In the genomic region with DNA sequence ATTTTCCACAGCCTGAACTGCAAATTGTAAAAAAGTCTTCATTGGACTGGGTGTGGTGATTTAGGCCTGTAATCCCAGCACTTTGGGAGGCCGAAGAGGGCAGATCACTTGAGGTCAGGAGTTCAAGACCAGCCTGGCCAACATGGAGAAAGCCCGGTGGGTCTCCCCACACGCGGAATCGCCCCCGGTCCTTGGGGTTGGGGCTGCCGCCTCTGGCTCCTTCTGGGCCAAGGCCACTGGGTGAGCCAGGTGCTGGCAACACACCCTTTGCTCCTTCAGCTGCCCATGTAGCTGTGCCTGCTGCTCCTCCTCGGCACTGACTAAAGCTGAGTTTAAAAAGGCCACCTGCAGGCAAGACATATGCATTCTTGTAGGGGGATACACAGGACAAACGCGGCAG, we compare ENCODE assay signal across 28 cellular contexts.
"Had no signal": no experiment of that assay in that cellular context is flagged by ENCODE, and none has a peak within 500 bp of the region (broad histone marks: within the 10 kb centered on the region; RNA-seq: fewer than 3 reads in every experiment).

No MANE protein-coding gene starts in this region.

- ATAC-seq: naive thymus-derived CD4-positive, alpha-beta T cell; natural killer cell; psoas muscle; right cardiac atrium; right lobe of liver; stimulated activated effector memory CD8-positive, alpha-beta T cell treated with anti-CD3 and anti-CD28 coated beads, Interleukin-12 subunit alpha, Interleukin-12 subunit beta, amount 100 ng/mL, for 72 hours; stimulated activated naive B cell treated with anti-CD40 and anti-IgM and Interleukin-4, amounts not matched to agents 10 μg/mL and 1 μg/mL and 100 μg/mL, for 72 hours had no signal

- H3K27ac ChIP-seq: neural progenitor cell, neutrophil, parathyroid adenoma, psoas muscle, right lobe of liver, sigmoid colon, stomach, thoracic aorta, thyroid gland, tibial nerve, upper lobe of left lung, uterus had no signal

- FAIRE-seq: small intestine had no signal

- DNase-seq: naive thymus-derived CD4-positive, alpha-beta T cell; natural killer cell; nucleus accumbens; psoas muscle; right cardiac atrium; right lobe of liver; sigmoid colon; small intestine; stimulated activated CD4-positive, alpha-beta T cell treated with anti-CD3 and anti-CD28 coated beads, Interleukin-15, amount 100 ng/mL, for 24 hours; stimulated activated CD4-positive, alpha-beta T cell treated with anti-CD3 and anti-CD28 coated beads, Interleukin-2, amount 100 ng/mL, for 24 hours; stimulated activated CD4-positive, alpha-beta T cell treated with anti-CD3 and anti-CD28 coated beads, Interleukin-2, amount 100 ng/mL, for 48 hours; stimulated activated CD4-positive, alpha-beta T cell treated with anti-CD3 and anti-CD28 coated beads, Interleukin-4, amount 100 ng/mL, for 24 hours; stimulated activated naive B cell treated with anti-CD40 and anti-IgM and Interleukin-4, amounts not matched to agents 10 μg/mL and 1 μg/mL and 100 μg/mL, for 72 hours; stimulated activated naive CD4-positive, alpha-beta T cell treated with Interleukin-2 at 50 U/mL for 16 hours; stomach; thyroid gland; trophoblast cell; uterus had no signal

- H3K9me3 Mint-ChIP-seq: naive thymus-derived CD4-positive, alpha-beta T cell; natural killer cell; nephron; neural progenitor cell; stimulated activated effector memory CD8-positive, alpha-beta T cell treated with anti-CD3 and anti-CD28 coated beads, Interleukin-12 subunit alpha, Interleukin-12 subunit beta, amount 100 ng/mL, for 72 hours; stimulated activated naive B cell treated with anti-CD40 and anti-IgM and Interleukin-4, amounts not matched to agents 10 μg/mL and 1 μg/mL and 100 μg/mL, for 72 hours; stimulated activated naive CD8-positive, alpha-beta T cell treated with anti-CD3 and anti-CD28 coated beads, Interleukin-15, Interleukin-2, amounts not matched to agents 100 ng/mL and 50 ng/mL, for 24 hours had no signal

- H3K4me1 ChIP-seq: neural progenitor cell, parathyroid adenoma, psoas muscle, right lobe of liver, sigmoid colon, tibial nerve, uterus had no signal

- H3K4me3 ChIP-seq: neural progenitor cell, psoas muscle, right lobe of liver, sigmoid colon, stomach, thoracic aorta, thyroid gland, tibial nerve, upper lobe of left lung, uterus had no signal

- H3K36me3 Mint-ChIP-seq: naive thymus-derived CD4-positive, alpha-beta T cell; natural killer cell; neural progenitor cell; stimulated activated effector memory CD8-positive, alpha-beta T cell treated with anti-CD3 and anti-CD28 coated beads, Interleukin-12 subunit alpha, Interleukin-12 subunit beta, amount 100 ng/mL, for 72 hours; stimulated activated naive B cell treated with anti-CD40 and anti-IgM and Interleukin-4, amounts not matched to agents 10 μg/mL and 1 μg/mL and 100 μg/mL, for 72 hours had no signal

- H3K4me1 Mint-ChIP-seq: natural killer cell, nephron, neural progenitor cell had no signal

- H3K4me3 Mint-ChIP-seq: naive thymus-derived CD4-positive, alpha-beta T cell; natural killer cell; nephron; neural progenitor cell; stimulated activated effector memory CD8-positive, alpha-beta T cell treated with anti-CD3 and anti-CD28 coated beads, Interleukin-12 subunit alpha, Interleukin-12 subunit beta, amount 100 ng/mL, for 72 hours; stimulated activated naive B cell treated with anti-CD40 and anti-IgM and Interleukin-4, amounts not matched to agents 10 μg/mL and 1 μg/mL and 100 μg/mL, for 72 hours; stimulated activated naive CD8-positive, alpha-beta T cell treated with anti-CD3 and anti-CD28 coated beads, Interleukin-15, Interleukin-2, amounts not matched to agents 100 ng/mL and 50 ng/mL, for 24 hours had no signal

- H3K27me3 Mint-ChIP-seq: stimulated activated naive CD8-positive, alpha-beta T cell treated with anti-CD3 and anti-CD28 coated beads, Interleukin-15, Interleukin-2, amounts not matched to agents 100 ng/mL and 50 ng/mL, for 24 hours had no signal

- H3K36me3 ChIP-seq: neural progenitor cell, neutrophil, right lobe of liver, sigmoid colon, stomach, thoracic aorta, thyroid gland, tibial nerve, upper lobe of left lung, uterus had no signal

- H3K27me3 ChIP-seq: neural progenitor cell, neutrophil, right lobe of liver, stomach, thyroid gland, tibial nerve, upper lobe of left lung, uterus had no signal

- H3K9me3 ChIP-seq: neutrophil, psoas muscle, right lobe of liver, sigmoid colon, stomach, thoracic aorta, thyroid gland, tibial nerve, upper lobe of left lung, uterus had no signal

- H3K27ac Mint-ChIP-seq: naive thymus-derived CD4-positive, alpha-beta T cell; natural killer cell; nephron; neural progenitor cell; progenitor cell of endocrine pancreas; stimulated activated effector memory CD8-positive, alpha-beta T cell treated with anti-CD3 and anti-CD28 coated beads, Interleukin-12 subunit alpha, Interleukin-12 subunit beta, amount 100 ng/mL, for 72 hours; stimulated activated naive B cell treated with anti-CD40 and anti-IgM and Interleukin-4, amounts not matched to agents 10 μg/mL and 1 μg/mL and 100 μg/mL, for 72 hours; stimulated activated naive CD8-positive, alpha-beta T cell treated with anti-CD3 and anti-CD28 coated beads, Interleukin-15, Interleukin-2, amounts not matched to agents 100 ng/mL and 50 ng/mL, for 24 hours had no signal
